ENCODE assay signal across 18 cellular contexts in the genomic region with DNA sequence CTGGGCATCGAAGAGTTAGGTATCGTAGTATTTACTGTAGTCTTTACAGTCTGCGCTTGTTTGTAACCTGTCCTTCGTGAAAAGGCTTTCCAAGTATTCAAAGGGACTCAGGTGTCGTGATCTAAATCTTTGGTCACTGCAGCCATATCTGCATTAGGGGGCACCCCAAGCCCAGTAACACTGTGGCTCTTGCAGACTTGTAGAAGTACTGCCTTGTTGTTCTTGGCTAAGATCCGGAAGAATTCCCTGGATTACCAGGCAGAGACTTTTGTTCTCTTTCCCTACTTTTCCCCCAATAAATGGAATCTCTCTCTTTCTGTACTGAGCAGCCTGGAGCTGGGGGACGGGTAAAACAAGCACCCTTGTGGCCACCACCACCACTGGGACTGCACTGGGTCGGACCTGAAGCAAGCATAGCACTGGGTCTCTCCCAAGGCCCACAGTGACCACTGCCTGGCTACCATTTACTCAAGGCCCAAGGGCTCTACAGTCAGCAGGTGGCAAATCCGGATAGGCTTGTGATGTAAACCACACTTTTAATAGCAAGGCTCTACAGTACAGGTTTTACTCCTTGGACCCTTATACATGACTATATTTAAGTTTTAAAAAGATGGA. TPM values are rescaled to one million over a fixed set of nuclear protein-coding genes. Genes with fewer than 3 reads are reported as not detected.
DNase-seq lines count a peak whose midpoint lies in the region; ATAC-seq and TF ChIP-seq lines count a peak whose summit lies in the region.
"Had no signal": no experiment of that assay in that cellular context is flagged by ENCODE, and none has a peak within 500 bp of the region (broad histone marks: within the 10 kb centered on the region; RNA-seq: fewer than 3 reads in every experiment).

No MANE protein-coding gene starts in this region.

- H2AFZ ChIP-seq in HCT116 (ENCODE audit: low read depth, low read length, poor library complexity, severe bottlenecking) (no peak overlapping the region), OCI-LY7 (ENCODE audit: low read length) (no peak overlapping the region), neuronal stem cell (ENCODE audit: low read length) (no peak overlapping the region)
- H2AFZ ChIP-seq: GM23248 had no signal

- no peak overlapping the region for H4K8ac ChIP-seq in neuronal stem cell (ENCODE audit: low read depth, low read length)

- H2BK12ac ChIP-seq in neuronal stem cell (ENCODE audit: low read length) = no peak overlapping the region

- H3K79me1 ChIP-seq in neuronal stem cell (ENCODE audit: low read depth, low read length) = no peaks in the 10 kb centered on the region

- TF ChIP-seq POLR2A in HCT116 (IDR thresholded peaks at IDR 0.05; ENCODE audit: borderline replicate concordance, extremely low read depth, insufficient read depth, insufficient read length) (no peak), esophagus muscularis mucosa (IDR thresholded peaks at IDR 0.05; ENCODE audit: low read depth) (no peak)

- CTCF ChIA-PET in HCT116 (lab: Charles Lee) (no interaction called here), OCI-LY7 (lab: Charles Lee; ENCODE audit: unreplicated experiment) (no interaction called here)

- intact Hi-C loops in HCT116 (cut with micrococcal nuclease) = no loop called here
- intact Hi-C loops in OCI-LY7 (cut with micrococcal nuclease; ENCODE audit: unreplicated experiment) = no loop called here
- intact Hi-C loops in esophagus muscularis mucosa (cut with DNase I) = no loop called here
- intact Hi-C loops in sciatic nerve (cut with DNase I) = no loop called here

- no peak overlapping the region for H4K91ac ChIP-seq in neuronal stem cell (ENCODE audit: low read depth, low read length, poor library complexity)

- no peak overlapping the region for H2BK120ac ChIP-seq in neuronal stem cell (ENCODE audit: low read depth, low read length)

- no peak overlapping the region for H2AK5ac ChIP-seq in neuronal stem cell (ENCODE audit: low read depth, low read length)

- H3K27me3 ChIP-seq in HCT116 (ENCODE audit: insufficient read depth, low read length) (no peaks in the 10 kb centered on the region), esophagus muscularis mucosa (no peaks in the 10 kb centered on the region), neuronal stem cell (ENCODE audit: control insufficient read depth in 3 of 3, insufficient read depth in 3 of 3, low read depth in 1 of 3, low read length in 3 of 3) (no peaks in the 10 kb centered on the region)
- H3K27me3 ChIP-seq: BLaER1 treated with 17β-estradiol and CSF1 and Interleukin-3, amounts not matched to agents 10 nM and 100 nM had no signal

- DNase-seq in HCT116 (ENCODE audit: low read depth, low spot score) (no peak), OCI-LY7 (ENCODE audit: low spot score) (no peak), esophagus muscularis mucosa (ENCODE audit: extremely low spot score) (no peak), neuronal stem cell (ENCODE audit: low spot score) (no peak), sciatic nerve (ENCODE audit: low spot score) (no peak), NCI-H2081 (lab: John Stamatoyannopoulos, UW) (no peak)
- DNase-seq in stimulated activated CD4-positive, alpha-beta T cell treated with anti-CD3 and anti-CD28 coated beads, Interleukin-4, amount 100 ng/mL, for 24 hours = no peak
- DNase-seq: activated CD4-positive, alpha-beta T cell treated with anti-CD3 and anti-CD28 coated beads for 36 hours; activated T-cell treated with anti-CD3 and anti-CD28 coated beads for 4 hours; DND-41; glutamatergic neuron; GM23248; NCI-H1092 treated with DMSO at 0.1 percent for 48 hours; SHP77; stimulated activated CD4-positive, alpha-beta T cell treated with anti-CD3 and anti-CD28 coated beads, Interleukin-2, amount 100 ng/mL, for 48 hours had no signal

- no peak for TF ChIP-seq EP300 in esophagus muscularis mucosa (IDR thresholded peaks at IDR 0.05)

- ATAC-seq in HCT116 (no peak), sciatic nerve (no peak)
- ATAC-seq: activated CD4-positive, alpha-beta T cell treated with anti-CD3 and anti-CD28 coated beads for 36 hours had no signal

- TF ChIP-seq CTCF in HCT116 (IDR thresholded peaks at IDR 0.05 in 2 of 3, conservative IDR thresholded peaks at IDR 0.05 in 1 of 3; ENCODE audit: borderline replicate concordance in 1 of 3, insufficient read depth in 1 of 3, low read depth in 2 of 3, low read length in 2 of 3) (0 out of 6 replicates have a peak, but pooled peaks of 1 of the 3 experiments have one; percentile 7), OCI-LY7 (conservative IDR thresholded peaks at IDR 0.05; ENCODE audit: low read length) (0 out of 2 replicates have a peak, but pooled peaks have one; percentile 28), esophagus muscularis mucosa (IDR thresholded peaks at IDR 0.05) (peak; percentile 11 to 46 (median 29))

- no peak overlapping the region for H3K14ac ChIP-seq in neuronal stem cell (ENCODE audit: low read length)

- no peaks in the 10 kb centered on the region for H3K36me3 ChIP-seq in HCT116 (ENCODE audit: control insufficient read depth in 1 of 2, insufficient read depth in 2 of 2, low read length in 2 of 2)
- H3K36me3 ChIP-seq in OCI-LY7 (ENCODE audit: insufficient read depth, low read length) = no peaks in the 10 kb centered on the region
- H3K36me3 ChIP-seq in esophagus muscularis mucosa = no peaks in the 10 kb centered on the region
- H3K36me3 ChIP-seq in neuronal stem cell (replicated peaks in 1 of 2; ENCODE audit: control insufficient read depth in 2 of 2, insufficient read depth in 2 of 2, low read length in 2 of 2) = no peaks in the 10 kb centered on the region
- H3K36me3 ChIP-seq: BLaER1 treated with 17β-estradiol and CSF1 and Interleukin-3, amounts not matched to agents 10 nM and 100 nM had no signal

- H3K23ac ChIP-seq in neuronal stem cell (ENCODE audit: low read depth, low read length, poor library complexity) = no peak overlapping the region

- no peak overlapping the region for H2BK5ac ChIP-seq in neuronal stem cell (ENCODE audit: low read length)

- no peak overlapping the region for H3K18ac ChIP-seq in neuronal stem cell (ENCODE audit: low read length)

- 65% methylated on average over 9 of the region's 9 CpGs for WGBS in esophagus muscularis mucosa
- WGBS in neuronal stem cell (ENCODE audit: extremely low coverage in 2 of 2, insufficient read length in 2 of 2, insufficient replicate concordance in 1 of 2), 2 donors = no CpG with 5 or more reads among the region's 9 CpGs

- H3K4me1 ChIP-seq in HCT116 (ENCODE audit: control insufficient read depth in 1 of 2, insufficient read depth in 2 of 2, low read length in 2 of 2) = no peaks in the 10 kb centered on the region
- no peaks in the 10 kb centered on the region for H3K4me1 ChIP-seq in OCI-LY7 (ENCODE audit: insufficient read depth, low read length, poor library complexity, severe bottlenecking)
- H3K4me1 ChIP-seq in esophagus muscularis mucosa = no peaks in the 10 kb centered on the region
- H3K4me1 ChIP-seq in neuronal stem cell (ENCODE audit: control insufficient read depth in 2 of 2, insufficient read depth in 1 of 2, low read depth in 1 of 2, low read length in 2 of 2) = no peaks in the 10 kb centered on the region
- H3K4me1 ChIP-seq: BLaER1 treated with 17β-estradiol and CSF1 and Interleukin-3, amounts not matched to agents 10 nM and 100 nM had no signal

- BruUV-seq in HCT116 (replicated peaks; lab: Mats Ljungman, UMichigan) = no TSS peak
- no TSS peak for BruUV-seq in OCI-LY7 (replicated peaks; lab: Mats Ljungman, UMichigan)

- POLR2A ChIA-PET in HCT116 (lab: Charles Lee) (no interaction called here), OCI-LY7 (lab: Charles Lee) (no interaction called here)

- H3K9me3 ChIP-seq in HCT116 (ENCODE audit: control insufficient read depth in 1 of 2, insufficient read depth in 1 of 2, low read depth in 1 of 2, low read length in 2 of 2) (no peaks in the 10 kb centered on the region), OCI-LY7 (ENCODE audit: low read length) (no peaks in the 10 kb centered on the region), esophagus muscularis mucosa (peaks cover 0 to 11% (median 0%) of the 10 kb centered on the region in 4 donors), neuronal stem cell (replicated peaks in 1 of 2; ENCODE audit: control insufficient read depth in 2 of 2, insufficient read depth in 1 of 2, low read depth in 1 of 2, low read length in 2 of 2) (peaks cover 0 to 6% of the 10 kb centered on the region in 2 donors)

- RAD21 ChIA-PET in HCT116 (lab: Charles Lee; ENCODE audit: low non-redundant PET in 1 of 2, low total read pairs in 2 of 2, uncharacterized antibody in 2 of 2, unreplicated experiment in 2 of 2) = no interaction called here

- no peak overlapping the region for H3K4ac ChIP-seq in neuronal stem cell (ENCODE audit: low read length)

- no peak overlapping the region for H2BK15ac ChIP-seq in neuronal stem cell (ENCODE audit: low read length)

- H3K9me2 ChIP-seq in HCT116 (ENCODE audit: insufficient read depth) = no peaks in the 10 kb centered on the region
- H3K9me2 ChIP-seq in OCI-LY7 (ENCODE audit: insufficient read depth, low read length) = no peaks in the 10 kb centered on the region

- H3K27ac ChIP-seq in HCT116 (ENCODE audit: low read depth, low read length) (no peak overlapping the region), OCI-LY7 (ENCODE audit: low read depth, low read length, poor library complexity, severe bottlenecking) (no peak overlapping the region), esophagus muscularis mucosa (replicated peaks in 1 of 4) (no peak overlapping the region), neuronal stem cell (replicated peaks; ENCODE audit: low read length) (no peak overlapping the region)
- H3K27ac ChIP-seq: BLaER1 treated with 17β-estradiol and CSF1 and Interleukin-3, amounts not matched to agents 10 nM and 100 nM; GM23248 had no signal

- no peak overlapping the region for H3K9ac ChIP-seq in HCT116 (ENCODE audit: low read length)
- no peak overlapping the region for H3K9ac ChIP-seq in neuronal stem cell (ENCODE audit: low read depth, low read length, poor library complexity)
- H3K9ac ChIP-seq: BLaER1 treated with 17β-estradiol and CSF1 and Interleukin-3, amounts not matched to agents 10 nM and 100 nM; GM23248 had no signal

- H3K4me3 ChIP-seq in HCT116 (replicated peaks in 1 of 2; ENCODE audit: low read depth in 1 of 2, low read length in 2 of 2) (no peak overlapping the region), OCI-LY7 (ENCODE audit: low read depth, low read length, poor library complexity, severe bottlenecking) (no peak overlapping the region), esophagus muscularis mucosa (no peak overlapping the region), neuronal stem cell (ENCODE audit: low read length in 2 of 2) (no peak overlapping the region)
- H3K4me3 ChIP-seq: BLaER1 treated with 17β-estradiol and CSF1 and Interleukin-3, amounts not matched to agents 10 nM and 100 nM; GM23248 had no signal

- H3K4me2 ChIP-seq in HCT116 (ENCODE audit: low read length) (no peak overlapping the region), OCI-LY7 (ENCODE audit: low read length) (no peak overlapping the region), neuronal stem cell (ENCODE audit: insufficient read depth, low read length, poor library complexity, severe bottlenecking) (peak overlapping the region; percentile 2)
- H3K4me2 ChIP-seq: BLaER1 treated with 17β-estradiol and CSF1 and Interleukin-3, amounts not matched to agents 10 nM and 100 nM had no signal

- TF ChIP-seq RAD21 in HCT116 (IDR thresholded peaks at IDR 0.05; ENCODE audit: low read depth) = 0 out of 2 replicates have a peak, but pooled peaks have one; percentile 39

- H3K79me2 ChIP-seq in HCT116 (ENCODE audit: insufficient read depth, low read length) (no peaks in the 10 kb centered on the region), OCI-LY7 (ENCODE audit: insufficient read depth, low read depth, low read length) (no peaks in the 10 kb centered on the region)

- H4K20me1 ChIP-seq in HCT116 (ENCODE audit: insufficient read depth) (no peaks in the 10 kb centered on the region), OCI-LY7 (ENCODE audit: insufficient read depth, low read length) (no peaks in the 10 kb centered on the region)
- H4K20me1 ChIP-seq: BLaER1 treated with 17β-estradiol and CSF1 and Interleukin-3, amounts not matched to agents 10 nM and 100 nM had no signal

RNA-seq across cellular contexts. Expression of a gene that starts 12.0 kb away (rescaled TPM):
- total RNA-seq in HCT116 (2021; ENCODE audit: unreplicated experiment) = not detected
- 0.06 and 0.07 TPM in 2 replicates for polyA plus RNA-seq in HCT116 (2012)
- not detected in 2 replicates for total RNA-seq in OCI-LY7 (2014; rRNA removed; shearing (Covaris generic))
- total RNA-seq in OCI-LY7 (2022) = 0.46 TPM in 1 of 2 replicates, not detected in the other
- total RNA-seq in esophagus muscularis mucosa = under 1 TPM in 1 of 4 donors, not detected in 3; 0.29 TPM
- polyA plus RNA-seq in neuronal stem cell (2013, experiment 1 of 2) = 0.01 TPM
- polyA plus RNA-seq in neuronal stem cell (2013, experiment 2 of 2) = not detected
- not detected for total RNA-seq in sciatic nerve
- total RNA-seq: bronchial epithelial cell; GM23248; T-helper 2 cell treated with Interferon-gamma antibody and Interleukin-4, amounts not matched to agents 100 ng/mL and 5 ng/mL, for 36 hours had no signal
- polyA plus RNA-seq: GM23248 had no signal

RNA-seq across cellular contexts. Expression of a gene that starts 12.1 kb away (rescaled TPM):
- total RNA-seq in HCT116 (2021; ENCODE audit: unreplicated experiment) (34.5 TPM), OCI-LY7 (2022) (17.5 and 25.7 TPM in 2 replicates), esophagus muscularis mucosa (10 to 100 TPM in 1 of 4 donors, 1 to 10 TPM in 3; 7.5 to 10.2 (median 9.5) TPM), sciatic nerve (38.6 TPM)
- 12.4 and 19.7 TPM in 2 replicates for polyA plus RNA-seq in HCT116 (2012)
- total RNA-seq in OCI-LY7 (2014; rRNA removed; shearing (Covaris generic)) = 11.2 and 18.1 TPM in 2 replicates
- 97.2 TPM for polyA plus RNA-seq in neuronal stem cell (2013, experiment 1 of 2)
- polyA plus RNA-seq in neuronal stem cell (2013, experiment 2 of 2) = 90.1 TPM
